8 cellular contexts compared by ENCODE assay signal in the genomic region with DNA sequence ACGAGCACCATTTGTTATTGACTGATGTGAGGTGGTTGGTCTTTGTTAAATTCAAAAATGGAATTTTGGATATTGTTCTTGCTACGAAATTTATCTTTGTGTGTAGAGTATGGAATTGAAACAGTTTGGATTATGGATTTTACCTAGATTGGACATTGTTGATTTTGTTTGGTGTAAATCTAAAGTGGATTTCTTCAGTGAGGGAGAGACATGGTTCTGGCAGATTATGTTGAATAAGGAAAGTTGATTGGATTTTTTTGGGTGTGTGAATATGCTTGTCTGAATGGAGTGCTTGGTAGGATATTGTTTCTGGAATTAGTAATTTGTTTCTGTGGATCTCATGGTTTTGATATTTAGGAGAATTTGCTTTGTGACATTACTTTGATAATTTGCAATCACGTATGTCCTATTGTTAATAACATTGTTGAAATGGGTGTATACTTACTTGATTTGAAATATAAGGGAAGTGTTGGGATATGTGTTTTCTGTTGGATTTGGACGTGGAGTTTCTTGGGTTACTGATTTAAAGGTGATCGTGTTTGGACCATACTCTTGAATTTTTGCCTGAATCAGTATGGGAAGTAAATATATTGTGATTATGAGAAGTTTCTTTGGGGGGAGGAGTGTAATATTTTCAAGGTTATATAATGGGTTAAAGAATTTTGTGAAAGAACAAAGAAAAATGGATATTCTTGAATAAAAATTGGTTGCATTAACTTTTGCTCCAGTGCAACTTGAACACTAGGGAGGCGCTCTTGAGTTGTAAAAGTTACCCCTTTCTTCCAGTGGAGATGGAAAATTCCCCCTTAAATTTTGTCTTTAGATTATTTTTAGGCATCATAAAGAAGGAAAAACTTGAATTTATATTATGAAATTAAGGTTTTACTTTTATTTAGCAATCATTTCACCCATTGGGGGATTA. TPM values are rescaled to one million over a fixed set of nuclear protein-coding genes. Genes with fewer than 3 reads are reported as not detected.
A peak's percentile ranks its signal among the peaks of the same experiment; 100 is the strongest.
DNase-seq lines count a peak whose midpoint lies in the region; ATAC-seq lines count a peak whose summit lies in the region.

No MANE protein-coding gene starts in this region.

- H3K36me3 Mint-ChIP-seq in CD4-positive, CD25-positive, alpha-beta regulatory T cell, result peaks cover 53% of the 10 kb centered on the region
- H3K36me3 Mint-ChIP-seq in activated naive CD8-positive, alpha-beta T cell treated with anti-CD3 and anti-CD28 coated beads, Interleukin-2, amount 10 ng/mL, durations not matched to agents 7 days and 5 days, result peaks cover 64% of the 10 kb centered on the region

- no peak overlapping the region for H2BK15ac ChIP-seq in mesenchymal stem cell (ENCODE audit: low read depth, poor library complexity, severe bottlenecking)

- peaks cover 62% of the 10 kb centered on the region for H3K36me3 ChIP-seq in CD4-positive, CD25-positive, alpha-beta regulatory T cell (ENCODE audit: control insufficient read depth, insufficient read depth, low read length)
- peaks cover 5 to 76% of the 10 kb centered on the region in 2 experiments for H3K36me3 ChIP-seq in mesenchymal stem cell (ENCODE audit: control insufficient read depth in 1 of 2, insufficient read depth in 2 of 2, low read depth in 1 of 2, low read length in 2 of 2)
- peaks cover 6% of the 10 kb centered on the region for H3K36me3 ChIP-seq in H7 (replicated peaks; ENCODE audit: control insufficient read depth, insufficient read depth, low read length)

- no peak overlapping the region for H3K4ac ChIP-seq in mesenchymal stem cell (ENCODE audit: low read depth in 1 of 2, low read length in 2 of 2)

- H4K91ac ChIP-seq in mesenchymal stem cell (ENCODE audit: low read length), result no peak overlapping the region

- no peak for ATAC-seq in CD4-positive, CD25-positive, alpha-beta regulatory T cell (ENCODE audit: low read depth in 2 of 2)
- ATAC-seq in activated naive CD8-positive, alpha-beta T cell treated with anti-CD3 and anti-CD28 coated beads, Interleukin-2, amount 10 ng/mL, durations not matched to agents 7 days and 5 days (ENCODE audit: low read depth), result no peak

- peak overlapping the region; percentile 44 for H2BK5ac ChIP-seq in mesenchymal stem cell (ENCODE audit: low read depth, low read length, poor library complexity, severe bottlenecking)

- no peaks in the 10 kb centered on the region for H3K79me1 ChIP-seq in mesenchymal stem cell (replicated peaks; ENCODE audit: low read length, poor library complexity, severe bottlenecking)

- H3K4me3 ChIP-seq in CD4-positive, CD25-positive, alpha-beta regulatory T cell (ENCODE audit: low read depth, low read length), result peak overlapping the region; percentile 100
- H3K4me3 ChIP-seq in mesenchymal stem cell (ENCODE audit: insufficient read depth in 1 of 2, low read depth in 1 of 2, low read length in 2 of 2) (peak overlapping the region in 1 of 2 experiments; percentile 92), H7 (ENCODE audit: insufficient read depth, low read depth, low read length) (no peak overlapping the region)

- intact Hi-C loops in posterior cingulate gyrus (cut with DNase I), result no loop called here

- H3K27ac Mint-ChIP-seq in CD4-positive, CD25-positive, alpha-beta regulatory T cell, result peak overlapping the region in 2 of 3 donors; percentile 98 to 99
- peak overlapping the region; percentile 71 for H3K27ac Mint-ChIP-seq in activated naive CD8-positive, alpha-beta T cell treated with anti-CD3 and anti-CD28 coated beads, Interleukin-2, amount 10 ng/mL, durations not matched to agents 7 days and 5 days

- H3K27me3 ChIP-seq in CD4-positive, CD25-positive, alpha-beta regulatory T cell (ENCODE audit: control insufficient read depth, insufficient read depth, low read length), result no peaks in the 10 kb centered on the region
- H3K27me3 ChIP-seq in mesenchymal stem cell (ENCODE audit: control insufficient read depth in 1 of 2, insufficient read depth in 1 of 2, low read length in 2 of 2) (no peaks in the 10 kb centered on the region), H7 (ENCODE audit: control insufficient read depth, insufficient read depth, low read length) (no peaks in the 10 kb centered on the region)

- no peak overlapping the region for H2AFZ ChIP-seq in mesenchymal stem cell (ENCODE audit: low read depth, low read length)

- in situ Hi-C loops in KBM-7 (cut with MboI; ENCODE audit: low pct_unique_long_range_greater_than_20kb, low sequenced_read_pairs), result no loop called here

- peaks cover 45 to 64% (median 55%) of the 10 kb centered on the region in 4 donors for H3K4me1 Mint-ChIP-seq in CD4-positive, CD25-positive, alpha-beta regulatory T cell
- H3K4me1 Mint-ChIP-seq in activated naive CD8-positive, alpha-beta T cell treated with anti-CD3 and anti-CD28 coated beads, Interleukin-2, amount 10 ng/mL, durations not matched to agents 7 days and 5 days, result peaks cover 43% of the 10 kb centered on the region

- no peak overlapping the region for H2BK12ac ChIP-seq in mesenchymal stem cell (ENCODE audit: low read length in 2 of 2)

- POLR2A ChIA-PET in activated naive CD8-positive, alpha-beta T cell treated with anti-CD3 and anti-CD28 coated beads, Interleukin-2, amount 10 ng/mL, durations not matched to agents 7 days and 5 days (lab: Charles Lee), result interaction anchor here (0.7 to 11.5 kb wide), 16 partner anchors 9 to 105 kb away, joined by 3 to 711 read pairs (median 12); no protein-coding TSS in a partner anchor

- H3K23ac ChIP-seq in mesenchymal stem cell (ENCODE audit: low read length in 2 of 2), result no peak overlapping the region

- no peaks in the 10 kb centered on the region for H3K9me3 ChIP-seq in CD4-positive, CD25-positive, alpha-beta regulatory T cell (ENCODE audit: control insufficient read depth in 2 of 2, low read length in 2 of 2)
- H3K9me3 ChIP-seq in mesenchymal stem cell (ENCODE audit: control insufficient read depth, low read length), result no peaks in the 10 kb centered on the region

- peaks cover 13% of the 10 kb centered on the region for H3K27me3 Mint-ChIP-seq in CD4-positive, CD25-positive, alpha-beta regulatory T cell
- no peaks in the 10 kb centered on the region for H3K27me3 Mint-ChIP-seq in activated naive CD8-positive, alpha-beta T cell treated with anti-CD3 and anti-CD28 coated beads, Interleukin-2, amount 10 ng/mL, durations not matched to agents 7 days and 5 days

- no peak for DNase-seq in CD4-positive, CD25-positive, alpha-beta regulatory T cell
- DNase-seq in KBM-7, result peak; percentile 75
- DNase-seq in activated naive CD8-positive, alpha-beta T cell treated with anti-CD3 and anti-CD28 coated beads, Interleukin-2, amount 10 ng/mL, durations not matched to agents 7 days and 5 days, result no peak
- DNase-seq in mesenchymal stem cell, result no peak
- no peak for DNase-seq in NCI-H2081 treated with DMSO at 0.1 percent for 48 hours (lab: John Stamatoyannopoulos, UW)
- DNase-seq in NCI-H1694 (lab: John Stamatoyannopoulos, UW), result no peak
- DNase-seq in posterior cingulate gyrus, result no peak
- DNase-seq in H7, result no peak

- peaks cover 57% of the 10 kb centered on the region for H3K4me1 ChIP-seq in CD4-positive, CD25-positive, alpha-beta regulatory T cell (ENCODE audit: control insufficient read depth, insufficient read depth, low read length, poor library complexity, severe bottlenecking)
- peaks cover 3% of the 10 kb centered on the region for H3K4me1 ChIP-seq in mesenchymal stem cell (ENCODE audit: control insufficient read depth, insufficient read depth, low read depth, low read length)

- H3K18ac ChIP-seq in mesenchymal stem cell (ENCODE audit: low read depth in 1 of 2, low read length in 2 of 2), result no peak overlapping the region

- H3K9me3 Mint-ChIP-seq in CD4-positive, CD25-positive, alpha-beta regulatory T cell, result peaks cover 0 to 13% (median 6%) of the 10 kb centered on the region in 7 donors
- no peaks in the 10 kb centered on the region for H3K9me3 Mint-ChIP-seq in activated naive CD8-positive, alpha-beta T cell treated with anti-CD3 and anti-CD28 coated beads, Interleukin-2, amount 10 ng/mL, durations not matched to agents 7 days and 5 days

- H3K4me2 ChIP-seq in mesenchymal stem cell (ENCODE audit: low read length, poor library complexity, severe bottlenecking), result no peak overlapping the region

- no peak overlapping the region for H2BK120ac ChIP-seq in mesenchymal stem cell (ENCODE audit: low read depth, low read length)

- no peak overlapping the region for H2AK5ac ChIP-seq in mesenchymal stem cell (ENCODE audit: low read length, severe bottlenecking)

- H3K9ac ChIP-seq in mesenchymal stem cell (ENCODE audit: low read length), result peak overlapping the region; percentile 100

- H3K27ac ChIP-seq in CD4-positive, CD25-positive, alpha-beta regulatory T cell (ENCODE audit: insufficient read depth, low read length, poor library complexity, severe bottlenecking), result peak overlapping the region; percentile 99
- H3K27ac ChIP-seq in mesenchymal stem cell (ENCODE audit: low read length, poor library complexity, severe bottlenecking), result no peak overlapping the region

- WGBS in mesenchymal stem cell, result 95% methylated on average over 6 of the region's 6 CpGs

- H4K8ac ChIP-seq in mesenchymal stem cell (ENCODE audit: low read length), result no peak overlapping the region

- peak overlapping the region; percentile 79 to 100 (median 98) for H3K4me3 Mint-ChIP-seq in CD4-positive, CD25-positive, alpha-beta regulatory T cell
- peak overlapping the region; percentile 66 for H3K4me3 Mint-ChIP-seq in activated naive CD8-positive, alpha-beta T cell treated with anti-CD3 and anti-CD28 coated beads, Interleukin-2, amount 10 ng/mL, durations not matched to agents 7 days and 5 days

- H3K14ac ChIP-seq in mesenchymal stem cell (ENCODE audit: low read length in 2 of 2), result no peak overlapping the region

RNA-seq across cellular contexts. Expression of a gene that starts 0.9 kb away (rescaled TPM):
- 579 TPM for total RNA-seq in CD4-positive, CD25-positive, alpha-beta regulatory T cell
- polyA plus RNA-seq in CD4-positive, CD25-positive, alpha-beta regulatory T cell, result 10 to 100 TPM; 44.3 to 52.1 (median 48.6) TPM
- 100 to 1,000 TPM; 218 to 236 TPM for total RNA-seq in activated naive CD8-positive, alpha-beta T cell treated with anti-CD3 and anti-CD28 coated beads, Interleukin-2, amount 10 ng/mL, durations not matched to agents 7 days and 5 days
- polyA plus RNA-seq in mesenchymal stem cell (2013, experiment 1 of 2), result 52.6 TPM
- 52.4 TPM for polyA plus RNA-seq in mesenchymal stem cell (2013, experiment 2 of 2)
- total RNA-seq in H7 (2014; rRNA removed; shearing (Covaris generic)), result 29.7 and 35.5 TPM in 2 replicates
